ENCODE assay signal across 15 cellular contexts in genomic region chr22:45692549-45692948, GRCh38. TPM values are rescaled to one million over a fixed set of nuclear protein-coding genes. Genes with fewer than 3 reads are reported as not detected.
DNase-seq lines count a peak whose midpoint lies in the region; ATAC-seq and TF ChIP-seq lines count a peak whose summit lies in the region.
"Had no signal": no experiment of that assay in that cellular context is flagged by ENCODE, and none has a peak within 500 bp of the region (broad histone marks: within the 10 kb centered on the region; RNA-seq: fewer than 3 reads in every experiment).

No MANE protein-coding gene starts in this region.

- H3K36me3 ChIP-seq in GM23338 (ENCODE audit: insufficient read depth), result peaks cover 12% of the 10 kb centered on the region; the same call in 1 of the 2 replicates
- H3K36me3 ChIP-seq in RWPE2 (ENCODE audit: low read depth), result peaks cover 59% of the 10 kb centered on the region
- peaks cover 6% of the 10 kb centered on the region for H3K36me3 ChIP-seq in fibroblast of lung (ENCODE audit: control insufficient read depth, insufficient read depth, low read length)

- no peak overlapping the region for H3K4me3 ChIP-seq in GM23338
- H3K4me3 ChIP-seq in RWPE2 (ENCODE audit: severe bottlenecking), result no peak overlapping the region
- H3K4me3 ChIP-seq in fibroblast of lung (replicated peaks in 1 of 4; ENCODE audit: control extremely low read depth in 1 of 4, insufficient read depth in 1 of 4, low read depth in 3 of 4, low read length in 4 of 4), result no peak overlapping the region
- H3K4me3 ChIP-seq: body of pancreas had no signal

- H3K9me3 ChIP-seq in RWPE2 (ENCODE audit: severe bottlenecking) (no peaks in the 10 kb centered on the region), fibroblast of lung (ENCODE audit: control insufficient read depth, insufficient read depth, low read depth, low read length) (no peaks in the 10 kb centered on the region)
- H3K9me3 ChIP-seq: body of pancreas had no signal

- TF ChIP-seq CTCF in GM23338 (conservative IDR thresholded peaks at IDR 0.05; ENCODE audit: low read depth in 2 of 2), result no peak
- no peak for TF ChIP-seq CTCF in RWPE2 (IDR thresholded peaks at IDR 0.05; ENCODE audit: poor library complexity, severe bottlenecking)
- no peak for TF ChIP-seq CTCF in fibroblast of lung (conservative IDR thresholded peaks at IDR 0.05 in 1 of 2, IDR thresholded peaks at IDR 0.05 in 1 of 2; ENCODE audit: low read depth in 1 of 2, low read length in 2 of 2)

- H2AFZ ChIP-seq in GM23338 (no peak overlapping the region), fibroblast of lung (ENCODE audit: low read length) (no peak overlapping the region)

- H3K9me3 Mint-ChIP-seq in GM23338 (no peaks in the 10 kb centered on the region), T-cell (no peaks in the 10 kb centered on the region)
- H3K9me3 Mint-ChIP-seq: activated CD4-positive, alpha-beta memory T cell treated with anti-CD3 and anti-CD28 coated beads for 36 hours; activated T-helper 2 cell treated with anti-CD3 and anti-CD28 coated beads, Interferon-gamma antibody, Interleukin-2, Interleukin-4, amounts not matched to agents 10 μg/mL and 5 μg/mL and 100 μg/mL, durations not matched to agents 14 hours and 24 hours and 36 hours; CD14-positive monocyte; effector memory CD8-positive, alpha-beta T cell had no signal

- H3K4me1 Mint-ChIP-seq in GM23338, result peaks cover 8% of the 10 kb centered on the region; the same call in 2 of the 3 replicates
- peaks cover 29 to 33% (median 33%) of the 10 kb centered on the region in 3 donors for H3K4me1 Mint-ChIP-seq in T-cell

- H3F3A ChIP-seq in GM23338 (replicated peaks; ENCODE audit: low read depth), result no peaks in the 10 kb centered on the region

- peaks cover 25% of the 10 kb centered on the region for H4K20me1 ChIP-seq in GM23338 (replicated peaks; ENCODE audit: insufficient read depth)
- H4K20me1 ChIP-seq in fibroblast of lung (ENCODE audit: control insufficient read depth, extremely low read depth, insufficient read depth, low read length), result no peaks in the 10 kb centered on the region

- H3K27ac ChIP-seq in GM23338 (ENCODE audit: low read depth), result 0 out of 2 replicates have a peak overlapping the region, but pooled peaks have one; percentile 35
- H3K27ac ChIP-seq in RWPE2 (ENCODE audit: poor library complexity, severe bottlenecking), result peak overlapping the region; percentile 92
- no peak overlapping the region for H3K27ac ChIP-seq in fibroblast of lung (ENCODE audit: insufficient read depth, low read length)
- H3K27ac ChIP-seq: body of pancreas had no signal

- H3K27ac Mint-ChIP-seq in GM23338 (peak overlapping the region; percentile 68), T-cell (no peak overlapping the region)
- H3K27ac Mint-ChIP-seq: activated CD4-positive, alpha-beta memory T cell treated with anti-CD3 and anti-CD28 coated beads for 36 hours; activated T-helper 2 cell treated with anti-CD3 and anti-CD28 coated beads, Interferon-gamma antibody, Interleukin-2, Interleukin-4, amounts not matched to agents 10 μg/mL and 5 μg/mL and 100 μg/mL, durations not matched to agents 14 hours and 24 hours and 36 hours; CD14-positive monocyte; effector memory CD8-positive, alpha-beta T cell had no signal

- no peaks in the 10 kb centered on the region for H3K27me3 ChIP-seq in GM23338 (ENCODE audit: insufficient read depth)
- no peaks in the 10 kb centered on the region for H3K27me3 ChIP-seq in RWPE2 (ENCODE audit: insufficient read depth, poor library complexity, severe bottlenecking)
- H3K27me3 ChIP-seq in fibroblast of lung (ENCODE audit: control insufficient read depth, insufficient read depth, low read length), result no peaks in the 10 kb centered on the region
- H3K27me3 ChIP-seq: body of pancreas had no signal

- H3K27me3 Mint-ChIP-seq in GM23338 (ENCODE audit: insufficient read depth, low read depth, poor library complexity) (peaks cover 2% of the 10 kb centered on the region), T-cell (no peaks in the 10 kb centered on the region)
- H3K27me3 Mint-ChIP-seq: activated CD4-positive, alpha-beta memory T cell treated with anti-CD3 and anti-CD28 coated beads for 36 hours; effector memory CD8-positive, alpha-beta T cell had no signal

- no peak overlapping the region for H3K4me3 Mint-ChIP-seq in GM23338
- H3K4me3 Mint-ChIP-seq in T-cell, result no peak overlapping the region
- H3K4me3 Mint-ChIP-seq: activated CD4-positive, alpha-beta memory T cell treated with anti-CD3 and anti-CD28 coated beads for 36 hours; CD14-positive monocyte; effector memory CD8-positive, alpha-beta T cell had no signal

- CTCF ChIA-PET in T-cell (lab: Charles Lee), result no interaction called here

- H3K4me2 ChIP-seq in GM23338, result no peak overlapping the region
- no peak overlapping the region for H3K4me2 ChIP-seq in fibroblast of lung (ENCODE audit: extremely low read depth, insufficient read depth, low read length)

- no peak for DNase-seq in GM23338 (ENCODE audit: low spot score)
- DNase-seq in RWPE2 (ENCODE audit: low spot score), result no peak
- DNase-seq in fibroblast of lung (ENCODE audit: low read depth in 2 of 2), result peak; percentile 28 to 73
- peak; percentile 48 for DNase-seq in pulmonary artery endothelial cell (ENCODE audit: low read depth, low spot score)
- DNase-seq in activated CD4-positive, alpha-beta T cell treated with anti-CD3 and anti-CD28 coated beads, Interleukin-2, amount 50 U/mL, for 48 hours, result no peak
- DNase-seq in SHP77 (lab: John Stamatoyannopoulos, UW), result no peak
- no peak for DNase-seq in T-cell
- DNase-seq: activated CD4-positive, alpha-beta memory T cell treated with anti-CD3 and anti-CD28 coated beads for 36 hours; body of pancreas; effector memory CD8-positive, alpha-beta T cell; NCI-H1930; stimulated activated CD4-positive, alpha-beta T cell treated with anti-CD3 and anti-CD28 coated beads, Interleukin-2, amount 100 ng/mL, for 48 hours had no signal

- H3K36me3 Mint-ChIP-seq in GM23338 (ENCODE audit: low read depth), result peaks cover 45% of the 10 kb centered on the region
- H3K36me3 Mint-ChIP-seq in T-cell, result peaks cover 31% of the 10 kb centered on the region

- 0 out of 2 replicates have a peak, but pooled peaks cover 8% of the 10 kb centered on the region for H3K4me1 ChIP-seq in GM23338 (ENCODE audit: insufficient read depth)
- H3K4me1 ChIP-seq in RWPE2 (ENCODE audit: insufficient read depth, poor library complexity, severe bottlenecking), result peaks cover 33% of the 10 kb centered on the region
- H3K4me1 ChIP-seq in fibroblast of lung (ENCODE audit: control insufficient read depth, extremely low read depth, insufficient read depth, low read length), result peaks cover 18% of the 10 kb centered on the region

- peaks cover 79% of the 10 kb centered on the region for H3K79me2 ChIP-seq in GM23338 (replicated peaks; ENCODE audit: insufficient read depth)
- peaks cover 41% of the 10 kb centered on the region for H3K79me2 ChIP-seq in fibroblast of lung (ENCODE audit: control insufficient read depth, insufficient read depth, low read length)

- POLR2A ChIA-PET in T-cell (lab: Charles Lee), result no interaction called here

- no peak for ATAC-seq in GM23338
- ATAC-seq in RWPE2 (ENCODE audit: low read depth), result no peak
- no peak for ATAC-seq in GM21526 (IDR thresholded peaks at IDR 0.05; ENCODE audit: low FRiP score, unreplicated experiment)
- ATAC-seq in T-cell (replicated peaks in 1 of 4), result no peak
- ATAC-seq: body of pancreas; effector memory CD8-positive, alpha-beta T cell had no signal

- H3K9me2 ChIP-seq in GM23338 (ENCODE audit: insufficient read depth), result no peaks in the 10 kb centered on the region

- no peak overlapping the region for H3K9ac ChIP-seq in fibroblast of lung (ENCODE audit: insufficient read depth, low read length)

TF ChIP-seq in GM23338, 12 proteins besides CTCF, POLR2A, EP300 and RAD21 (continues in another document):
- TF ChIP-seq JUNB (IDR thresholded peaks at IDR 0.05; ENCODE audit: unreplicated experiment) (no peak), NANOG (IDR thresholded peaks at IDR 0.05; ENCODE audit: borderline replicate concordance) (no peak), STAT1 (IDR thresholded peaks at IDR 0.05; ENCODE audit: unreplicated experiment) (no peak), ZNF331 (CRISPR knock-in tag; IDR thresholded peaks at IDR 0.05; ENCODE audit: low read depth) (no peak), CREB1 (CRISPR knock-in tag; IDR thresholded peaks at IDR 0.05; ENCODE audit: low read depth) (no peak), ZNF114 (CRISPR knock-in tag; IDR thresholded peaks at IDR 0.05) (no peak)

RNA-seq across cellular contexts. Expression of gene ATXN10, which starts 20.9 kb away (rescaled TPM):
- total RNA-seq in GM23338 (2014; rRNA removed; shearing (Covaris generic)), result 163 and 170 TPM in 2 replicates
- polyA plus RNA-seq in GM23338 (2016; fragmentation: Nextera tagmentation; extraction: Ambion mirVana) (72.5 and 99.0 TPM in 2 replicates), fibroblast of lung (331 and 350 TPM in 2 replicates)
- total RNA-seq in fibroblast of lung (155 and 164 TPM in 2 replicates), pulmonary artery endothelial cell (66.5 and 76.2 TPM in 2 replicates), T-cell (10 to 100 TPM; 58.9 to 85.0 (median 69.6) TPM)
- 161 and 192 TPM in 2 replicates for polyA plus RNA-seq in fibroblast of lung (2012)
- polyA minus RNA-seq in fibroblast of lung (ENCODE audit: low replicate concordance), result 302 and 307 TPM in 2 replicates

Comparison
In these comparisons a context has a peak if more than half of its experiments do, and no peak if none do; other contexts are left out.
1. DNase-seq: peak in fibroblast of lung (2 of 2) and pulmonary artery endothelial cell (single experiment); none in GM23338 (single experiment), RWPE2 (single experiment), activated CD4-positive, alpha-beta T cell treated with anti-CD3 and anti-CD28 coated beads, Interleukin-2, amount 50 U/mL, for 48 hours (0 of 2), SHP77 (0 of 2) and T-cell (0 of 34).